18 cellular contexts compared by ENCODE assay signal in genomic region chr1:178330153-178330552, GRCh38.
DNase-seq lines count a peak whose midpoint lies in the region; ATAC-seq, FAIRE-seq and TF ChIP-seq lines count a peak whose summit lies in the region.
"Had no signal": no experiment of that assay in that cellular context is flagged by ENCODE, and none has a peak within 500 bp of the region (broad histone marks: within the 10 kb centered on the region; RNA-seq: fewer than 3 reads in every experiment).

No MANE protein-coding gene starts in this region.

- H3K4me1 ChIP-seq in HEK293 (ENCODE audit: control insufficient read depth, insufficient read depth, low read length) (peaks cover 7% of the 10 kb centered on the region), endodermal cell (ENCODE audit: control insufficient read depth, insufficient read depth, low read length) (no peaks in the 10 kb centered on the region), right cardiac atrium (ENCODE audit: control insufficient read depth, insufficient read depth, low read length) (peaks cover 3% of the 10 kb centered on the region)

- POLR2A ChIA-PET in HEK293 (lab: Yijun Ruan, JAX) (no interaction called here), RWPE1 (lab: Yijun Ruan, JAX; ENCODE audit: low non-redundant PET) (no interaction called here), WTC11 (lab: Charles Lee) (no interaction called here)

- no peak overlapping the region for H3K27ac ChIP-seq in HEK293 (ENCODE audit: extremely low read depth, low read depth, low read length)
- H3K27ac ChIP-seq in RWPE1, result no peak overlapping the region
- H3K27ac ChIP-seq in endodermal cell (ENCODE audit: low read depth, low read length), result no peak overlapping the region
- no peak overlapping the region for H3K27ac ChIP-seq in right cardiac atrium (ENCODE audit: low read length)

- WGBS in endodermal cell (ENCODE audit: insufficient coverage in 1 of 2, insufficient read length in 1 of 2), 2 experiments, result 94% methylated on average over 1 of the region's 1 CpG; no CpG with 5 or more reads in 1 of the 2 experiments
- WGBS in right cardiac atrium, result 95% methylated on average over 1 of the region's 1 CpG

- CTCF ChIA-PET in HEK293 (lab: Yijun Ruan, JAX), result interaction anchor here (1.0 kb wide), 1 partner anchor 172 kb away, joined by 4 read pairs; no protein-coding TSS in a partner anchor
- CTCF ChIA-PET in RWPE1 (lab: Yijun Ruan, JAX), result no interaction called here
- CTCF ChIA-PET in WTC11 (lab: Charles Lee), result no interaction called here

- H3K9me3 ChIP-seq in HEK293 (ENCODE audit: control insufficient read depth, insufficient read depth, low read depth, low read length) (no peaks in the 10 kb centered on the region), endodermal cell (ENCODE audit: control insufficient read depth, low read length) (no peaks in the 10 kb centered on the region), right cardiac atrium (ENCODE audit: control insufficient read depth, low read length) (no peaks in the 10 kb centered on the region)

- H3K36me3 Mint-ChIP-seq in endodermal cell (ENCODE audit: low read depth) (no peaks in the 10 kb centered on the region), osteocyte (ENCODE audit: unreplicated experiment) (no peaks in the 10 kb centered on the region), WTC11 (no peaks in the 10 kb centered on the region)
- no peaks in the 10 kb centered on the region for H3K36me3 Mint-ChIP-seq in activated T-helper 1 cell treated with anti-CD3 and anti-CD28 coated beads, Interleukin-12 subunit alpha, Interleukin-12 subunit beta, Interleukin-2, Interleukin-4 antibody, amounts not matched to agents 30 ng/mL and 10 ng/mL and 1 ng/mL, durations not matched to agents 14 hours and 24 hours and 36 hours (ENCODE audit: low read depth)

- H3K27ac Mint-ChIP-seq in endodermal cell, result peak overlapping the region; percentile 28
- H3K27ac Mint-ChIP-seq in osteocyte (ENCODE audit: unreplicated experiment), result peak overlapping the region; percentile 36
- no peak overlapping the region for H3K27ac Mint-ChIP-seq in WTC11
- no peak overlapping the region for H3K27ac Mint-ChIP-seq in activated T-helper 1 cell treated with anti-CD3 and anti-CD28 coated beads, Interleukin-12 subunit alpha, Interleukin-12 subunit beta, Interleukin-2, Interleukin-4 antibody, amounts not matched to agents 30 ng/mL and 10 ng/mL and 1 ng/mL, durations not matched to agents 14 hours and 24 hours and 36 hours
- H3K27ac Mint-ChIP-seq: B cell; CD4-positive, alpha-beta T cell had no signal

- H3K27me3 Mint-ChIP-seq in endodermal cell (ENCODE audit: insufficient read depth), result no peaks in the 10 kb centered on the region
- no peaks in the 10 kb centered on the region for H3K27me3 Mint-ChIP-seq in osteocyte (ENCODE audit: unreplicated experiment)
- no peaks in the 10 kb centered on the region for H3K27me3 Mint-ChIP-seq in WTC11 (ENCODE audit: low read depth)
- no peaks in the 10 kb centered on the region for H3K27me3 Mint-ChIP-seq in activated T-helper 1 cell treated with anti-CD3 and anti-CD28 coated beads, Interleukin-12 subunit alpha, Interleukin-12 subunit beta, Interleukin-2, Interleukin-4 antibody, amounts not matched to agents 30 ng/mL and 10 ng/mL and 1 ng/mL, durations not matched to agents 14 hours and 24 hours and 36 hours (ENCODE audit: insufficient read depth)

- no peak for ATAC-seq in WTC11
- ATAC-seq in right cardiac atrium, result no peak
- ATAC-seq: GM12878, HepG2 had no signal

- DNase-seq in RWPE1 (ENCODE audit: low spot score) (peak; percentile 45), endodermal cell (no peak), osteocyte (ENCODE audit: extremely low spot score, unreplicated experiment) (no peak), GM19239 (ENCODE audit: insufficient read length, low spot score) (no peak), WTC11 (ENCODE audit: low spot score) (no peak), right cardiac atrium (no peak)
- no peak for DNase-seq in activated T-helper 1 cell treated with anti-CD3 and anti-CD28 coated beads, Interleukin-12 subunit alpha, Interleukin-12 subunit beta, Interleukin-2, Interleukin-4 antibody, amounts not matched to agents 30 ng/mL and 10 ng/mL and 1 ng/mL, durations not matched to agents 14 hours and 24 hours and 36 hours (ENCODE audit: low spot score)
- DNase-seq: ACHN; Calu3; CD4-positive, alpha-beta T cell; NCI-H1930; NCI-H2227 treated with DMSO at 0.1 percent for 48 hours; NCI-H526 treated with DMSO at 0.1 percent for 48 hours; SHP77 treated with DMSO at 0.1 percent for 48 hours had no signal

- H3K36me3 ChIP-seq in HEK293 (ENCODE audit: control insufficient read depth in 2 of 2, insufficient read depth in 1 of 2, low read length in 2 of 2), result no peaks in the 10 kb centered on the region
- H3K36me3 ChIP-seq in endodermal cell (ENCODE audit: control insufficient read depth, insufficient read depth, low read length), result no peaks in the 10 kb centered on the region

- H3K4me1 Mint-ChIP-seq in endodermal cell (peaks cover 9% of the 10 kb centered on the region), osteocyte (ENCODE audit: unreplicated experiment) (peaks cover 13% of the 10 kb centered on the region), WTC11 (peaks cover 11% of the 10 kb centered on the region)
- H3K4me1 Mint-ChIP-seq in activated T-helper 1 cell treated with anti-CD3 and anti-CD28 coated beads, Interleukin-12 subunit alpha, Interleukin-12 subunit beta, Interleukin-2, Interleukin-4 antibody, amounts not matched to agents 30 ng/mL and 10 ng/mL and 1 ng/mL, durations not matched to agents 14 hours and 24 hours and 36 hours (ENCODE audit: low read depth), result no peaks in the 10 kb centered on the region
- H3K4me1 Mint-ChIP-seq: B cell had no signal

- no peak for TF ChIP-seq CTCF in HEK293 (tag by site-specific recombination; IDR thresholded peaks at IDR 0.05)
- no peak for TF ChIP-seq CTCF in RWPE1 (conservative IDR thresholded peaks at IDR 0.05; ENCODE audit: low read depth)
- no peak for TF ChIP-seq CTCF in endodermal cell (conservative IDR thresholded peaks at IDR 0.05)
- no peak for TF ChIP-seq CTCF in osteocyte (IDR thresholded peaks at IDR 0.05)
- no peak for TF ChIP-seq CTCF in WTC11 (IDR thresholded peaks at IDR 0.05)

- intact Hi-C loops in activated T-helper 1 cell treated with anti-CD3 and anti-CD28 coated beads, Interleukin-12 subunit alpha, Interleukin-12 subunit beta, Interleukin-2, Interleukin-4 antibody, amounts not matched to agents 30 ng/mL and 10 ng/mL and 1 ng/mL, durations not matched to agents 14 hours and 24 hours and 36 hours (cut with micrococcal nuclease), result no loop called here
- intact Hi-C loops in right cardiac atrium (cut with DNase I), result no loop called here

- no peak overlapping the region for H3K4me3 Mint-ChIP-seq in endodermal cell
- no peak overlapping the region for H3K4me3 Mint-ChIP-seq in osteocyte (ENCODE audit: unreplicated experiment)
- H3K4me3 Mint-ChIP-seq in WTC11, result no peak overlapping the region
- H3K4me3 Mint-ChIP-seq in activated T-helper 1 cell treated with anti-CD3 and anti-CD28 coated beads, Interleukin-12 subunit alpha, Interleukin-12 subunit beta, Interleukin-2, Interleukin-4 antibody, amounts not matched to agents 30 ng/mL and 10 ng/mL and 1 ng/mL, durations not matched to agents 14 hours and 24 hours and 36 hours, result no peak overlapping the region
- H3K4me3 Mint-ChIP-seq: B cell; CD4-positive, alpha-beta T cell had no signal

- FAIRE-seq in GM19239 (lab: Jason Lieb, UNC), result no peak
- FAIRE-seq: GM12878, HepG2 had no signal

- no peaks in the 10 kb centered on the region for H3K9me3 Mint-ChIP-seq in endodermal cell
- H3K9me3 Mint-ChIP-seq in osteocyte (ENCODE audit: unreplicated experiment), result no peaks in the 10 kb centered on the region
- H3K9me3 Mint-ChIP-seq in WTC11, result no peaks in the 10 kb centered on the region
- H3K9me3 Mint-ChIP-seq in activated T-helper 1 cell treated with anti-CD3 and anti-CD28 coated beads, Interleukin-12 subunit alpha, Interleukin-12 subunit beta, Interleukin-2, Interleukin-4 antibody, amounts not matched to agents 30 ng/mL and 10 ng/mL and 1 ng/mL, durations not matched to agents 14 hours and 24 hours and 36 hours, result no peaks in the 10 kb centered on the region
- H3K9me3 Mint-ChIP-seq: CD4-positive, alpha-beta T cell had no signal

- H3K4me3 ChIP-seq in HEK293 (ENCODE audit: low read depth, low read length), result no peak overlapping the region
- H3K4me3 ChIP-seq in endodermal cell (ENCODE audit: low read length), result no peak overlapping the region
- no peak overlapping the region for H3K4me3 ChIP-seq in right cardiac atrium (ENCODE audit: low read length)
- H3K4me3 ChIP-seq: GM12878 had no signal

- H3K27me3 ChIP-seq in endodermal cell (ENCODE audit: control insufficient read depth, insufficient read depth, low read length, poor library complexity, severe bottlenecking) (no peaks in the 10 kb centered on the region), right cardiac atrium (ENCODE audit: control insufficient read depth, insufficient read depth) (no peaks in the 10 kb centered on the region)

- H3K9ac ChIP-seq in endodermal cell (ENCODE audit: extremely low read depth, low read length, poor library complexity, severe bottlenecking), result no peak overlapping the region

TF ChIP-seq in WTC11, 78 proteins besides CTCF, POLR2A, EP300 and RAD21 (continues in another document):
- TF ChIP-seq ZNF263 (CRISPR knock-in tag; IDR thresholded peaks at IDR 0.05; ENCODE audit: low read depth) (no peak), ZNF423 (CRISPR knock-in tag; IDR thresholded peaks at IDR 0.05) (no peak), CBFB (CRISPR knock-in tag; IDR thresholded peaks at IDR 0.05; ENCODE audit: low read depth) (no peak), NR1H2 (CRISPR knock-in tag; IDR thresholded peaks at IDR 0.05) (no peak), NR2C2 (CRISPR knock-in tag; IDR thresholded peaks at IDR 0.05) (no peak), ELF4 (CRISPR knock-in tag; IDR thresholded peaks at IDR 0.05; ENCODE audit: low read depth) (no peak), ZNF416 (CRISPR knock-in tag; IDR thresholded peaks at IDR 0.05) (no peak), CREM (CRISPR knock-in tag; IDR thresholded peaks at IDR 0.05) (no peak)
- TF ChIP-seq, protein P1, sequence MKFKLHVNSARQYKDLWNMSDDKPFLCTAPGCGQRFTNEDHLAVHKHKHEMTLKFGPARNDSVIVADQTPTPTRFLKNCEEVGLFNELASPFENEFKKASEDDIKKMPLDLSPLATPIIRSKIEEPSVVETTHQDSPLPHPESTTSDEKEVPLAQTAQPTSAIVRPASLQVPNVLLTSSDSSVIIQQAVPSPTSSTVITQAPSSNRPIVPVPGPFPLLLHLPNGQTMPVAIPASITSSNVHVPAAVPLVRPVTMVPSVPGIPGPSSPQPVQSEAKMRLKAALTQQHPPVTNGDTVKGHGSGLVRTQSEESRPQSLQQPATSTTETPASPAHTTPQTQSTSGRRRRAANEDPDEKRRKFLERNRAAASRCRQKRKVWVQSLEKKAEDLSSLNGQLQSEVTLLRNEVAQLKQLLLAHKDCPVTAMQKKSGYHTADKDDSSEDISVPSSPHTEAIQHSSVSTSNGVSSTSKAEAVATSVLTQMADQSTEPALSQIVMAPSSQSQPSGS (CRISPR knock-in tag; IDR thresholded peaks at IDR 0.05; ENCODE audit: borderline replicate concordance, low read depth), result no peak

Comparison
In these comparisons a context has a peak if more than half of its experiments do, and no peak if none do; other contexts are left out.
1. H3K27ac Mint-ChIP-seq: peak in endodermal cell (single experiment) and osteocyte (single experiment); none in WTC11 (single experiment) and activated T-helper 1 cell treated with anti-CD3 and anti-CD28 coated beads, Interleukin-12 subunit alpha, Interleukin-12 subunit beta, Interleukin-2, Interleukin-4 antibody, amounts not matched to agents 30 ng/mL and 10 ng/mL and 1 ng/mL, durations not matched to agents 14 hours and 24 hours and 36 hours (single experiment).